Comparison of ENCODE assay signal across 16 cellular contexts in the genomic region with DNA sequence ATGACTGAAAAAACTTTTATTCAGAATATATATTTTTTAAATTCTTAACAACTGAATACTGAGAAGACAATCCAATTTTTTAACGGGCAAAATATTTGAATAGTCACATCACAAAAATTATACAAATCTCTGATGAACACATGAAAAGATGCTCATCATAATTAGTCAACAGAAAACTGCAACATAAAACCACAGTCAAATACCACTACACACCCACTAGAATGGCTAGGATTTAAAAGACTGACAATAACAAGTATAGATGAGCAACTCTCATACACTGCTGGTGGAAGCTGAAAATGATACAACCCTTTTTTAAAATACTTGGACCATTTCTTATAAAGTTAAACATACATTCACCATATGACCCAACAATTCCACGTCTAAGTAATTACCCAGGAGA.
"Had no signal": no experiment of that assay in that cellular context is flagged by ENCODE, and none has a peak within 500 bp of the region (broad histone marks: within the 10 kb centered on the region; RNA-seq: fewer than 3 reads in every experiment).

No MANE protein-coding gene starts in this region.

- H3K9me3 ChIP-seq: gastroesophageal sphincter, transverse colon had no signal

- H2AFZ ChIP-seq: parathyroid adenoma had no signal

- H3K27ac Mint-ChIP-seq: activated CD8-positive, alpha-beta memory T cell treated with anti-CD3 and anti-CD28 coated beads, Interleukin-2, amount 10 ng/mL, durations not matched to agents 7 days and 5 days; activated naive CD8-positive, alpha-beta T cell treated with anti-CD3 and anti-CD28 coated beads, Interleukin-2, amount 10 ng/mL, durations not matched to agents 7 days and 5 days; stimulated activated memory B cell treated with anti-CD40 and anti-IgM and Interleukin-4, amounts not matched to agents 10 μg/mL and 1 μg/mL and 100 μg/mL, for 72 hours had no signal

- H3K36me3 ChIP-seq: ascending aorta, gastroesophageal sphincter, left ventricle myocardium inferior, transverse colon had no signal

- H3K4me1 ChIP-seq: ascending aorta, left ventricle myocardium inferior, parathyroid adenoma had no signal

- DNase-seq: activated CD4-positive, alpha-beta T cell treated with anti-CD3 and anti-CD28 coated beads, Interleukin-2, amount 50 U/mL, for 4 hours; activated CD4-positive, CD25-positive, alpha-beta regulatory T cell treated with anti-CD3 and anti-CD28 coated beads, Interleukin-2, amount 50 U/mL, for 72 hours; activated CD8-positive, alpha-beta memory T cell treated with anti-CD3 and anti-CD28 coated beads, Interleukin-2, amount 10 ng/mL, durations not matched to agents 7 days and 5 days; activated gamma-delta T cell treated with Interleukin-2 at 50 U/mL for 16 hours; activated naive CD8-positive, alpha-beta T cell treated with anti-CD3 and anti-CD28 coated beads, Interleukin-2, amount 10 ng/mL, durations not matched to agents 7 days and 5 days; activated T-cell treated with anti-CD3 and anti-CD28 coated beads, Interleukin-2, amount 50 U/mL, for 48 hours; left ventricle myocardium inferior; retina; substantia nigra; SW 1271; transverse colon had no signal

- ATAC-seq: activated CD8-positive, alpha-beta memory T cell treated with anti-CD3 and anti-CD28 coated beads, Interleukin-2, amount 10 ng/mL, durations not matched to agents 7 days and 5 days; gastroesophageal sphincter; stimulated activated memory B cell treated with anti-CD40 and anti-IgM and Interleukin-4, amounts not matched to agents 10 μg/mL and 1 μg/mL and 100 μg/mL, for 72 hours had no signal

- H3K4me3 ChIP-seq: ascending aorta, gastroesophageal sphincter, left ventricle myocardium inferior, skin epidermis, transverse colon had no signal

- H3K27me3 Mint-ChIP-seq: activated naive CD8-positive, alpha-beta T cell treated with anti-CD3 and anti-CD28 coated beads, Interleukin-2, amount 10 ng/mL, durations not matched to agents 7 days and 5 days; stimulated activated memory B cell treated with anti-CD40 and anti-IgM and Interleukin-4, amounts not matched to agents 10 μg/mL and 1 μg/mL and 100 μg/mL, for 72 hours had no signal

- H3K27ac ChIP-seq: ascending aorta, gastroesophageal sphincter, left ventricle myocardium inferior, parathyroid adenoma, skin epidermis, transverse colon had no signal

- H3K9ac ChIP-seq: parathyroid adenoma had no signal

- H3K4me3 Mint-ChIP-seq: activated CD8-positive, alpha-beta memory T cell treated with anti-CD3 and anti-CD28 coated beads, Interleukin-2, amount 10 ng/mL, durations not matched to agents 7 days and 5 days; activated naive CD8-positive, alpha-beta T cell treated with anti-CD3 and anti-CD28 coated beads, Interleukin-2, amount 10 ng/mL, durations not matched to agents 7 days and 5 days; stimulated activated memory B cell treated with anti-CD40 and anti-IgM and Interleukin-4, amounts not matched to agents 10 μg/mL and 1 μg/mL and 100 μg/mL, for 72 hours had no signal

- H3K27me3 ChIP-seq: ascending aorta, gastroesophageal sphincter, transverse colon had no signal

- H3K79me2 ChIP-seq: parathyroid adenoma had no signal
